31 cellular contexts compared by ENCODE assay signal in genomic region chr6:149809798-149810197, GRCh38.
"Had no signal": no experiment of that assay in that cellular context is flagged by ENCODE, and none has a peak within 500 bp of the region (broad histone marks: within the 10 kb centered on the region; RNA-seq: fewer than 3 reads in every experiment).

No MANE protein-coding gene starts in this region.

- DNase-seq: activated CD4-positive, alpha-beta T cell treated with anti-CD3 and anti-CD28 coated beads for 1 hour; activated CD4-positive, alpha-beta T cell treated with anti-CD3 and anti-CD28 coated beads, Interleukin-2, amount 10 ng/mL, durations not matched to agents 7 days and 5 days; activated CD8-positive, alpha-beta T cell treated with anti-CD3 and anti-CD28 coated beads for 36 hours; activated gamma-delta T cell; activated naive CD8-positive, alpha-beta T cell treated with anti-CD3 and anti-CD28 coated beads, Interleukin-2, amount 50 U/mL, for 24 hours; amygdala; caudate nucleus; cortex of kidney; foreskin fibroblast; head of caudate nucleus; hypothalamus; immature natural killer cell; kidney; left colon; mammary epithelial cell; naive B cell; nephron progenitor cell; right lobe of liver; stimulated activated CD4-positive, alpha-beta T cell treated with anti-CD3 and anti-CD28 coated beads, Interleukin-12 subunit alpha, Interleukin-12 subunit beta, amount 100 ng/mL, for 4 hours; stimulated activated CD4-positive, alpha-beta T cell treated with anti-CD3 and anti-CD28 coated beads, Interleukin-4, amount 100 ng/mL, for 1 hour; T1000; testis; transverse colon had no signal

- H3K4me3 ChIP-seq: right lobe of liver, skin epidermis, testis, transverse colon had no signal

- H3K27me3 Mint-ChIP-seq: activated CD4-positive, alpha-beta T cell treated with anti-CD3 and anti-CD28 coated beads, Interleukin-2, amount 10 ng/mL, durations not matched to agents 7 days and 5 days; activated CD8-positive, alpha-beta T cell treated with anti-CD3 and anti-CD28 coated beads for 36 hours; activated naive CD4-positive, alpha-beta T cell treated with anti-CD3 and anti-CD28 coated beads, Interleukin-2, amount 50 U/mL, for 24 hours; activated naive CD8-positive, alpha-beta T cell treated with anti-CD3 and anti-CD28 coated beads, Interleukin-2, amount 50 U/mL, for 24 hours; naive B cell had no signal

- H3K9me3 ChIP-seq: neutrophil, right lobe of liver, testis, transverse colon had no signal

- H3K4me3 Mint-ChIP-seq: activated CD4-positive, alpha-beta T cell treated with anti-CD3 and anti-CD28 coated beads, Interleukin-2, amount 10 ng/mL, durations not matched to agents 7 days and 5 days; activated CD8-positive, alpha-beta T cell treated with anti-CD3 and anti-CD28 coated beads for 36 hours; activated naive CD4-positive, alpha-beta T cell treated with anti-CD3 and anti-CD28 coated beads, Interleukin-2, amount 50 U/mL, for 24 hours; activated naive CD8-positive, alpha-beta T cell treated with anti-CD3 and anti-CD28 coated beads, Interleukin-2, amount 50 U/mL, for 24 hours; activated T-helper 1 cell treated with anti-CD3 and anti-CD28 coated beads, Interleukin-12 subunit alpha, Interleukin-12 subunit beta, Interleukin-2, Interleukin-4 antibody, amounts not matched to agents 30 ng/mL and 10 ng/mL and 1 ng/mL, durations not matched to agents 14 hours and 24 hours and 36 hours; immature natural killer cell; mesothelial cell of epicardium; naive B cell; nephron progenitor cell; T-helper 1 cell treated with Interleukin-12 subunit alpha and Interleukin-12 subunit beta and Interleukin-4 antibody, amounts not matched to agents 30 μg/mL and 1 μg/mL, for 36 hours; WTC11 had no signal

- H3K27ac Mint-ChIP-seq: activated CD4-positive, alpha-beta T cell treated with anti-CD3 and anti-CD28 coated beads, Interleukin-2, amount 10 ng/mL, durations not matched to agents 7 days and 5 days; activated naive CD4-positive, alpha-beta T cell treated with anti-CD3 and anti-CD28 coated beads, Interleukin-2, amount 50 U/mL, for 24 hours; activated naive CD8-positive, alpha-beta T cell treated with anti-CD3 and anti-CD28 coated beads, Interleukin-2, amount 50 U/mL, for 24 hours; activated T-helper 1 cell treated with anti-CD3 and anti-CD28 coated beads, Interleukin-12 subunit alpha, Interleukin-12 subunit beta, Interleukin-2, Interleukin-4 antibody, amounts not matched to agents 30 ng/mL and 10 ng/mL and 1 ng/mL, durations not matched to agents 14 hours and 24 hours and 36 hours; mesothelial cell of epicardium; nephron progenitor cell; T-helper 1 cell treated with Interleukin-12 subunit alpha and Interleukin-12 subunit beta and Interleukin-4 antibody, amounts not matched to agents 30 μg/mL and 1 μg/mL, for 36 hours; WTC11 had no signal

- H3K27me3 ChIP-seq: neutrophil, right lobe of liver, testis, transverse colon had no signal

- ATAC-seq: activated CD8-positive, alpha-beta T cell treated with anti-CD3 and anti-CD28 coated beads for 36 hours; activated naive CD8-positive, alpha-beta T cell treated with anti-CD3 and anti-CD28 coated beads, Interleukin-2, amount 50 U/mL, for 24 hours; esophagus mucosa; left colon; right lobe of liver; WTC11 had no signal

- H3K27ac ChIP-seq: neutrophil, right lobe of liver, skin epidermis, testis, transverse colon had no signal

- H3K9me3 Mint-ChIP-seq: activated CD4-positive, alpha-beta T cell treated with anti-CD3 and anti-CD28 coated beads, Interleukin-2, amount 10 ng/mL, durations not matched to agents 7 days and 5 days; activated CD8-positive, alpha-beta T cell treated with anti-CD3 and anti-CD28 coated beads for 36 hours; activated naive CD4-positive, alpha-beta T cell treated with anti-CD3 and anti-CD28 coated beads, Interleukin-2, amount 50 U/mL, for 24 hours; activated naive CD8-positive, alpha-beta T cell treated with anti-CD3 and anti-CD28 coated beads, Interleukin-2, amount 50 U/mL, for 24 hours; activated T-helper 1 cell treated with anti-CD3 and anti-CD28 coated beads, Interleukin-12 subunit alpha, Interleukin-12 subunit beta, Interleukin-2, Interleukin-4 antibody, amounts not matched to agents 30 ng/mL and 10 ng/mL and 1 ng/mL, durations not matched to agents 14 hours and 24 hours and 36 hours; immature natural killer cell; mesothelial cell of epicardium; naive B cell; nephron progenitor cell; T-helper 1 cell treated with Interleukin-12 subunit alpha and Interleukin-12 subunit beta and Interleukin-4 antibody, amounts not matched to agents 30 μg/mL and 1 μg/mL, for 36 hours; WTC11 had no signal

- H3K4me1 Mint-ChIP-seq: mesothelial cell of epicardium, nephron progenitor cell, WTC11 had no signal

- H3K4me1 ChIP-seq: right lobe of liver, testis, transverse colon had no signal
